Comparison of ENCODE assay signal across 1 cellular context in the genomic region with DNA sequence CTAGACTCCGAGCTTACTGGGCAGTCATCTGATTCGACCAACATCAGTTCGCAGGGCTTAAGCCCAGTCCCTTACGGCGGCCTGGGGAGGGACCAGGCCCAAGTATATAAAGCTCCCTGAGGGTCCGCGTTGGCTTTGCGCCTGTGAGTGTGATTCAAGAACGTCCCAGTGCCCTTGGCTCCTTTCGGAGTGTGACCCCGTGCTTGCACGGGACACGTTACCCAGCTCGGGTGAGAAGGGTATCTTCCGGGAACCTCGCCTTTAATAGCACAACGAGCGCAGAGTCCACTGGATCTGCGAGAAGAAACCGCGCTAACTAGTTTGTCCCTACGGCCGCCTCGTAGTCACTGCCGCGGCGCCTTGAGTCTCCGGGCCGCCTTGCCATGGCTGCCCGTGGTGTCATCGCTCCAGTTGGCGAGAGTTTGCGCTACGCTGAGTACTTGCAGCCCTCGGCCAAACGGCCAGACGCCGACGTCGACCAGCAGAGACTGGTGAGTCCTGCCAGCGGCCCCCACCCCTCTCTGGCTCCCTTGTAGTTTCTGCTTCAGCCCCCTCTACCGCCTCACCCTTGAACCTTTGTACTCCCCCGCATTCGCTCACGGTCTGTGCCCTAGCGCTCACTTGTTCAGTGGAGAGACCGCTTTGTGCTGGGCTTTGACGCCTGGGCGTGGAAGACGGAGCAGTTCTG.
TF ChIP-seq lines count a peak whose summit lies in the region.

A gene (plus strand): TSS at position 343 of the 688 bp plus-strand sequence. CDS start 41 bp downstream, at position 384.

TF ChIP-seq in WTC11, 78 proteins besides CTCF, POLR2A, EP300 and RAD21 (continued from another document):
- TF ChIP-seq, protein P1, sequence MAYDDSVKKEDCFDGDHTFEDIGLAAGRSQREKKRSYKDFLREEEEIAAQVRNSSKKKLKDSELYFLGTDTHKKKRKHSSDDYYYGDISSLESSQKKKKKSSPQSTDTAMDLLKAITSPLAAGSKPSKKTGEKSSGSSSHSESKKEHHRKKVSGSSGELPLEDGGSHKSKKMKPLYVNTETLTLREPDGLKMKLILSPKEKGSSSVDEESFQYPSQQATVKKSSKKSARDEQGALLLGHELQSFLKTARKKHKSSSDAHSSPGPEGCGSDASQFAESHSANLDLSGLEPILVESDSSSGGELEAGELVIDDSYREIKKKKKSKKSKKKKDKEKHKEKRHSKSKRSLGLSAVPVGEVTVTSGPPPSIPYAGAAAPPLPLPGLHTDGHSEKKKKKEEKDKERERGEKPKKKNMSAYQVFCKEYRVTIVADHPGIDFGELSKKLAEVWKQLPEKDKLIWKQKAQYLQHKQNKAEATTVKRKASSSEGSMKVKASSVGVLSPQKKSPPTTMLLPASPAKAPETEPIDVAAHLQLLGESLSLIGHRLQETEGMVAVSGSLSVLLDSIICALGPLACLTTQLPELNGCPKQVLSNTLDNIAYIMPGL (CRISPR knock-in tag; IDR thresholded peaks at IDR 0.05): peak; percentile 84; the same call in 1 of the 2 replicates
- TF ChIP-seq NFYB (CRISPR knock-in tag; conservative IDR thresholded peaks at IDR 0.05; ENCODE audit: low read depth): no peak
- TF ChIP-seq, protein P2, sequence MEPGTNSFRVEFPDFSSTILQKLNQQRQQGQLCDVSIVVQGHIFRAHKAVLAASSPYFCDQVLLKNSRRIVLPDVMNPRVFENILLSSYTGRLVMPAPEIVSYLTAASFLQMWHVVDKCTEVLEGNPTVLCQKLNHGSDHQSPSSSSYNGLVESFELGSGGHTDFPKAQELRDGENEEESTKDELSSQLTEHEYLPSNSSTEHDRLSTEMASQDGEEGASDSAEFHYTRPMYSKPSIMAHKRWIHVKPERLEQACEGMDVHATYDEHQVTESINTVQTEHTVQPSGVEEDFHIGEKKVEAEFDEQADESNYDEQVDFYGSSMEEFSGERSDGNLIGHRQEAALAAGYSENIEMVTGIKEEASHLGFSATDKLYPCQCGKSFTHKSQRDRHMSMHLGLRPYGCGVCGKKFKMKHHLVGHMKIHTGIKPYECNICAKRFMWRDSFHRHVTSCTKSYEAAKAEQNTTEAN (CRISPR knock-in tag; IDR thresholded peaks at IDR 0.05): peak; percentile 83; the same call in 1 of the 2 replicates
- TF ChIP-seq TP53 (CRISPR knock-in tag; IDR thresholded peaks at IDR 0.05): no peak
- TF ChIP-seq NFE2L1 (CRISPR knock-in tag; IDR thresholded peaks at IDR 0.05): peak; percentile 48; the same call in 1 of the 2 replicates
- TF ChIP-seq OVOL2 (CRISPR knock-in tag; IDR thresholded peaks at IDR 0.05; ENCODE audit: borderline replicate concordance): no peak
- TF ChIP-seq, protein P3, sequence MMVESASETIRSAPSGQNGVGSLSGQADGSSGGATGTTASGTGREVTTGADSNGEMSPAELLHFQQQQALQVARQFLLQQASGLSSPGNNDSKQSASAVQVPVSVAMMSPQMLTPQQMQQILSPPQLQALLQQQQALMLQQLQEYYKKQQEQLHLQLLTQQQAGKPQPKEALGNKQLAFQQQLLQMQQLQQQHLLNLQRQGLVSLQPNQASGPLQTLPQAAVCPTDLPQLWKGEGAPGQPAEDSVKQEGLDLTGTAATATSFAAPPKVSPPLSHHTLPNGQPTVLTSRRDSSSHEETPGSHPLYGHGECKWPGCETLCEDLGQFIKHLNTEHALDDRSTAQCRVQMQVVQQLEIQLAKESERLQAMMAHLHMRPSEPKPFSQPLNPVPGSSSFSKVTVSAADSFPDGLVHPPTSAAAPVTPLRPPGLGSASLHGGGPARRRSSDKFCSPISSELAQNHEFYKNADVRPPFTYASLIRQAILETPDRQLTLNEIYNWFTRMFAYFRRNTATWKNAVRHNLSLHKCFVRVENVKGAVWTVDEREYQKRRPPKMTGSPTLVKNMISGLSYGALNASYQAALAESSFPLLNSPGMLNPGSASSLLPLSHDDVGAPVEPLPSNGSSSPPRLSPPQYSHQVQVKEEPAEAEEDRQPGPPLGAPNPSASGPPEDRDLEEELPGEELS (CRISPR knock-in tag; IDR thresholded peaks at IDR 0.05): peak; percentile 77; the same call in 1 of the 2 replicates
- TF ChIP-seq, protein P4, sequence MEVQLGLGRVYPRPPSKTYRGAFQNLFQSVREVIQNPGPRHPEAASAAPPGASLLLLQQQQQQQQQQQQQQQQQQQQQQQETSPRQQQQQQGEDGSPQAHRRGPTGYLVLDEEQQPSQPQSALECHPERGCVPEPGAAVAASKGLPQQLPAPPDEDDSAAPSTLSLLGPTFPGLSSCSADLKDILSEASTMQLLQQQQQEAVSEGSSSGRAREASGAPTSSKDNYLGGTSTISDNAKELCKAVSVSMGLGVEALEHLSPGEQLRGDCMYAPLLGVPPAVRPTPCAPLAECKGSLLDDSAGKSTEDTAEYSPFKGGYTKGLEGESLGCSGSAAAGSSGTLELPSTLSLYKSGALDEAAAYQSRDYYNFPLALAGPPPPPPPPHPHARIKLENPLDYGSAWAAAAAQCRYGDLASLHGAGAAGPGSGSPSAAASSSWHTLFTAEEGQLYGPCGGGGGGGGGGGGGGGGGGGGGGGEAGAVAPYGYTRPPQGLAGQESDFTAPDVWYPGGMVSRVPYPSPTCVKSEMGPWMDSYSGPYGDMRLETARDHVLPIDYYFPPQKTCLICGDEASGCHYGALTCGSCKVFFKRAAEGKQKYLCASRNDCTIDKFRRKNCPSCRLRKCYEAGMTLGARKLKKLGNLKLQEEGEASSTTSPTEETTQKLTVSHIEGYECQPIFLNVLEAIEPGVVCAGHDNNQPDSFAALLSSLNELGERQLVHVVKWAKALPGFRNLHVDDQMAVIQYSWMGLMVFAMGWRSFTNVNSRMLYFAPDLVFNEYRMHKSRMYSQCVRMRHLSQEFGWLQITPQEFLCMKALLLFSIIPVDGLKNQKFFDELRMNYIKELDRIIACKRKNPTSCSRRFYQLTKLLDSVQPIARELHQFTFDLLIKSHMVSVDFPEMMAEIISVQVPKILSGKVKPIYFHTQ (CRISPR knock-in tag; IDR thresholded peaks at IDR 0.05): no peak
- TF ChIP-seq ZNF423 (CRISPR knock-in tag; IDR thresholded peaks at IDR 0.05): no peak
